Comparison of ENCODE assay signal across 1 cellular context in genomic region chr5:75037106-75037505, GRCh38.
TF ChIP-seq lines count a peak whose summit lies in the region.

No MANE protein-coding gene starts in this region.

TF ChIP-seq in IMR-90, 13 proteins besides CTCF, POLR2A, EP300 and RAD21 (continued from another document):
- TF ChIP-seq ELK1 (IDR thresholded peaks at IDR 0.05; ENCODE audit: borderline replicate concordance, low read depth, low read length) = no peak
- TF ChIP-seq MXI1 (IDR thresholded peaks at IDR 0.05; ENCODE audit: borderline replicate concordance, low read depth, low read length) = no peak
- TF ChIP-seq RCOR1 (IDR thresholded peaks at IDR 0.05; ENCODE audit: insufficient replicate concordance, low read length) = no peak
- TF ChIP-seq RFX5 (IDR thresholded peaks at IDR 0.05; ENCODE audit: low read depth, low read length) = no peak
- no peak for TF ChIP-seq MAFK (IDR thresholded peaks at IDR 0.05; ENCODE audit: low read depth, low read length)
- peak; percentile 29; the same call in 1 of the 2 replicates for TF ChIP-seq NFE2L2 (IDR thresholded peaks at IDR 0.05; ENCODE audit: low read depth, low read length)
- no peak for TF ChIP-seq CHD1 (IDR thresholded peaks at IDR 0.05; ENCODE audit: low read depth, low read length)
- TF ChIP-seq BHLHE40 (IDR thresholded peaks at IDR 0.05; ENCODE audit: low read depth, low read length) = 0 out of 2 replicates have a peak, but pooled peaks have one; percentile 34
